Comparison of ENCODE assay signal across 23 cellular contexts in genomic region chr17:67881083-67881482, GRCh38. TPM values are rescaled to one million over a fixed set of nuclear protein-coding genes. Genes with fewer than 3 reads are reported as not detected.
DNase-seq lines count a peak whose midpoint lies in the region; ATAC-seq, FAIRE-seq and TF ChIP-seq lines count a peak whose summit lies in the region.
"Had no signal": no experiment of that assay in that cellular context is flagged by ENCODE, and none has a peak within 500 bp of the region (broad histone marks: within the 10 kb centered on the region; RNA-seq: fewer than 3 reads in every experiment).

No MANE protein-coding gene starts in this region.

- no peaks in the 10 kb centered on the region for H3K9me3 Mint-ChIP-seq in CD4-positive, alpha-beta T cell
- no peaks in the 10 kb centered on the region for H3K9me3 Mint-ChIP-seq in effector memory CD8-positive, alpha-beta T cell
- H3K9me3 Mint-ChIP-seq: CD14-positive monocyte; CD4-positive, CD25-positive, alpha-beta regulatory T cell; CD8-positive, alpha-beta T cell had no signal

- CTCF ChIA-PET in CD4-positive, alpha-beta T cell (lab: Charles Lee): no interaction called here
- CTCF ChIA-PET in H1 (lab: Charles Lee; ENCODE audit: partially characterized antibody): interaction anchor here (1.0 to 1.1 kb wide), 2 partner anchors 61 to 62 kb away, joined by 3 read pairs; no protein-coding TSS in a partner anchor

- H2AK5ac ChIP-seq in H1 (ENCODE audit: low read depth, low read length): no peak overlapping the region

- peak overlapping the region; percentile 30 for H3K56ac ChIP-seq in H1 (replicated peaks; ENCODE audit: insufficient read length, low read depth, low read length)

- peak overlapping the region; percentile 12 for H3K27ac Mint-ChIP-seq in CD4-positive, alpha-beta T cell
- peak overlapping the region in 1 of 2 donors; percentile 65 for H3K27ac Mint-ChIP-seq in effector memory CD8-positive, alpha-beta T cell
- H3K27ac Mint-ChIP-seq: CD4-positive, CD25-positive, alpha-beta regulatory T cell; CD8-positive, alpha-beta T cell had no signal

- H3K4me1 Mint-ChIP-seq in CD4-positive, alpha-beta T cell (ENCODE audit: low read depth): peaks cover 11% of the 10 kb centered on the region
- peaks cover 10 to 15% of the 10 kb centered on the region in 2 donors for H3K4me1 Mint-ChIP-seq in effector memory CD8-positive, alpha-beta T cell (ENCODE audit: low read depth in 2 of 2)
- H3K4me1 Mint-ChIP-seq: CD14-positive monocyte had no signal

- H3K79me2 ChIP-seq in H1 (ENCODE audit: control insufficient read depth in 1 of 2, insufficient read depth in 2 of 2, low read length in 2 of 2): peaks cover 0 to 67% of the 10 kb centered on the region in 2 experiments; a peak in 2 of 4 replicates

- no peak overlapping the region for H3K4ac ChIP-seq in H1 (replicated peaks; ENCODE audit: insufficient read length, low read depth, low read length)

- no peaks in the 10 kb centered on the region for H3K23me2 ChIP-seq in H1 (ENCODE audit: low read depth, low read length)

- H3K9me3 ChIP-seq in CD4-positive, alpha-beta T cell (ENCODE audit: control insufficient read depth, low read length): no peaks in the 10 kb centered on the region
- H3K9me3 ChIP-seq in H1 (ENCODE audit: insufficient read depth in 2 of 2, low read depth in 1 of 2, low read length in 1 of 2): no peaks in the 10 kb centered on the region
- no peaks in the 10 kb centered on the region for H3K9me3 ChIP-seq in vagina
- H3K9me3 ChIP-seq: BE2C, Caco-2 had no signal

- TF ChIP-seq RAD21 in H1 (IDR thresholded peaks at IDR 0.05 in 1 of 2, conservative IDR thresholded peaks at IDR 0.05 in 1 of 2; ENCODE audit: low read depth in 2 of 2, low read length in 2 of 2): no peak

- H4K91ac ChIP-seq in H1 (replicated peaks; ENCODE audit: insufficient read length, low read length): no peak overlapping the region

- no peak overlapping the region for H2BK20ac ChIP-seq in H1 (ENCODE audit: low read length)

- no peak overlapping the region for H3K4me3 ChIP-seq in H1 (ENCODE audit: extremely low read depth in 1 of 4, insufficient read depth in 2 of 4, low read depth in 3 of 4, low read length in 4 of 4)
- no peak overlapping the region for H3K4me3 ChIP-seq in vagina
- H3K4me3 ChIP-seq: BLaER1 had no signal

- H3K36me3 ChIP-seq in H1 (ENCODE audit: control insufficient read depth in 2 of 4, insufficient read depth in 4 of 4, low read length in 3 of 4): peaks cover 2 to 21% (median 9%) of the 10 kb centered on the region in 4 experiments; a peak in 6 of 8 replicates
- H3K36me3 ChIP-seq in vagina: peaks cover 0 to 6% of the 10 kb centered on the region in 2 donors

- FAIRE-seq in H1 (lab: Jason Lieb, UNC) (no peak), RCC 7860 (lab: Jason Lieb, UNC) (no peak)
- FAIRE-seq: A204.1, D721Med, G401.6, GM12891, GM19239 had no signal

- intact Hi-C loops in CD4-positive, alpha-beta T cell (cut with DNase I, micrococcal nuclease): no loop called here
- intact Hi-C loops in vagina (cut with DNase I): no loop called here

- H3K4me2 ChIP-seq in H1 (ENCODE audit: insufficient read depth in 1 of 2, low read depth in 2 of 2, low read length in 2 of 2): no peak overlapping the region
- H3K4me2 ChIP-seq: BLaER1 had no signal

- H3K18ac ChIP-seq in H1 (ENCODE audit: extremely low read depth, low read length): no peak overlapping the region

- H2AFZ ChIP-seq in H1 (ENCODE audit: low read length): no peak overlapping the region

- no peaks in the 10 kb centered on the region for H3K27me3 Mint-ChIP-seq in CD4-positive, alpha-beta T cell
- no peaks in the 10 kb centered on the region for H3K27me3 Mint-ChIP-seq in effector memory CD8-positive, alpha-beta T cell
- H3K27me3 Mint-ChIP-seq: CD4-positive, CD25-positive, alpha-beta regulatory T cell had no signal

- TF ChIP-seq EP300 in H1 (IDR thresholded peaks at IDR 0.05; ENCODE audit: borderline replicate concordance in 1 of 2, low read depth in 2 of 2, low read length in 2 of 2): no peak

- H3K14ac ChIP-seq in H1 (ENCODE audit: insufficient read length): no peak overlapping the region

- no peak overlapping the region for H2BK5ac ChIP-seq in H1 (ENCODE audit: low read depth, low read length)

- H3K27me3 ChIP-seq in CD4-positive, alpha-beta T cell (ENCODE audit: control insufficient read depth, insufficient read depth, low read length): no peaks in the 10 kb centered on the region
- no peaks in the 10 kb centered on the region for H3K27me3 ChIP-seq in H1 (replicated peaks in 1 of 4; ENCODE audit: control insufficient read depth in 3 of 4, extremely low read depth in 1 of 4, insufficient read depth in 3 of 4, low read length in 3 of 4)
- H3K27me3 ChIP-seq in vagina: no peaks in the 10 kb centered on the region
- H3K27me3 ChIP-seq: BE2C, BLaER1 had no signal

- H4K8ac ChIP-seq in H1 (ENCODE audit: extremely low read depth, insufficient read depth, low read length): no peak overlapping the region

- H3K79me1 ChIP-seq in H1 (ENCODE audit: low read depth, low read length): no peaks in the 10 kb centered on the region; the same call in 1 of the 2 replicates

- H3K36me3 Mint-ChIP-seq in CD4-positive, alpha-beta T cell (ENCODE audit: low read depth): peaks cover 77% of the 10 kb centered on the region
- peaks cover 34% of the 10 kb centered on the region for H3K36me3 Mint-ChIP-seq in effector memory CD8-positive, alpha-beta T cell (ENCODE audit: insufficient read depth)

- TF ChIP-seq POLR2A in H1 (IDR thresholded peaks at IDR 0.05; ENCODE audit: control extremely low read depth in 1 of 2, low read depth in 2 of 2, low read length in 2 of 2) (no peak), vagina (IDR thresholded peaks at IDR 0.05) (no peak)

- no peak overlapping the region for H4K5ac ChIP-seq in H1 (ENCODE audit: insufficient read length, low read depth, low read length)

- H2BK12ac ChIP-seq in H1 (ENCODE audit: low read depth, low read length): no peak overlapping the region

- H2BK15ac ChIP-seq in H1 (ENCODE audit: low read length): no peak overlapping the region

- no peak overlapping the region for H3K27ac ChIP-seq in CD4-positive, alpha-beta T cell (ENCODE audit: low read depth, low read length)
- no peak overlapping the region for H3K27ac ChIP-seq in H1 (ENCODE audit: low read depth, low read length)
- no peak overlapping the region for H3K27ac ChIP-seq in vagina
- H3K27ac ChIP-seq: BLaER1 had no signal

- H3K4me3 Mint-ChIP-seq in CD4-positive, alpha-beta T cell: no peak overlapping the region
- H3K4me3 Mint-ChIP-seq in effector memory CD8-positive, alpha-beta T cell: no peak overlapping the region
- H3K4me3 Mint-ChIP-seq: CD14-positive monocyte; CD4-positive, CD25-positive, alpha-beta regulatory T cell; CD8-positive, alpha-beta T cell had no signal

- no peak for DNase-seq in CD4-positive, alpha-beta T cell
- DNase-seq in H1 (ENCODE audit: low read depth in 1 of 2, low spot score in 2 of 2): no peak
- DNase-seq in left lobe of liver (ENCODE audit: low spot score): no peak
- DNase-seq in vagina (ENCODE audit: extremely low spot score in 2 of 2): no peak
- DNase-seq in RCC 7860 (ENCODE audit: low spot score): no peak
- DNase-seq in effector memory CD8-positive, alpha-beta T cell: no peak
- DNase-seq: 8988T; ACHN; BE2C; C1 segment of cervical spinal cord; Caco-2; Calu3; CD4-positive, CD25-positive, alpha-beta regulatory T cell; CD8-positive, alpha-beta T cell; DMS79 treated with DMSO at 0.1 percent for 48 hours; GF-D8 had no signal

- H3K9ac ChIP-seq in H1 (replicated peaks in 1 of 4; ENCODE audit: extremely low read depth in 1 of 4, low read depth in 3 of 4, low read length in 3 of 4): no peak overlapping the region
- H3K9ac ChIP-seq: BLaER1 had no signal

- POLR2A ChIA-PET in CD4-positive, alpha-beta T cell (lab: Charles Lee): no interaction called here
- POLR2A ChIA-PET in H1 (lab: Charles Lee; ENCODE audit: partially characterized antibody): no interaction called here

- no peak for ATAC-seq in CD4-positive, alpha-beta T cell (ENCODE audit: poor library complexity)
- peak; percentile 33 for ATAC-seq in left lobe of liver
- no peak for ATAC-seq in effector memory CD8-positive, alpha-beta T cell (replicated peaks)
- ATAC-seq: CD8-positive, alpha-beta T cell had no signal

- H2BK120ac ChIP-seq in H1 (replicated peaks; ENCODE audit: low read depth, low read length): no peak overlapping the region

- 87% methylated on average over 1 of the region's 1 CpG; no CpG with 5 or more reads in 1 of the 2 experiments for WGBS in H1 (ENCODE audit: extremely low coverage in 1 of 2, insufficient coverage in 1 of 2, insufficient read length in 1 of 2, insufficient replicate concordance in 2 of 2, low coverage in 1 of 2, low lambda C conversion rate in 2 of 2, missing lambda C conversion rate in 1 of 2), 2 experiments

- H4K20me1 ChIP-seq in H1 (replicated peaks in 1 of 2; ENCODE audit: control insufficient read depth in 1 of 2, insufficient read depth in 2 of 2, low read length in 2 of 2): peaks cover 3 to 8% of the 10 kb centered on the region in 2 experiments

- no peak for TF ChIP-seq CTCF in CD4-positive, alpha-beta T cell (IDR thresholded peaks at IDR 0.05)
- TF ChIP-seq CTCF in H1 (IDR thresholded peaks at IDR 0.05; ENCODE audit: control extremely low read depth in 1 of 3, insufficient read depth in 1 of 3, low read depth in 1 of 3, low read length in 3 of 3) (no peak), vagina (IDR thresholded peaks at IDR 0.05) (no peak)

- no peak overlapping the region for H3K23ac ChIP-seq in H1 (ENCODE audit: insufficient read length)

- H3K4me1 ChIP-seq in H1 (replicated peaks in 1 of 4; ENCODE audit: control insufficient read depth in 3 of 4, insufficient read depth in 4 of 4, low read length in 3 of 4): no peaks in the 10 kb centered on the region
- H3K4me1 ChIP-seq in vagina: no peaks in the 10 kb centered on the region
- H3K4me1 ChIP-seq: BE2C, BLaER1, Caco-2 had no signal

TF ChIP-seq in H1, 55 proteins besides CTCF, POLR2A, EP300 and RAD21:
- no peak for TF ChIP-seq KDM4A (IDR thresholded peaks at IDR 0.05; ENCODE audit: low read depth, low read length, severe bottlenecking)
- TF ChIP-seq MAFK (IDR thresholded peaks at IDR 0.05; ENCODE audit: low read depth, low read length): no peak
- no peak for TF ChIP-seq POLR2AphosphoS5 (IDR thresholded peaks at IDR 0.05; ENCODE audit: low read depth, low read length)
- TF ChIP-seq CREB1 (IDR thresholded peaks at IDR 0.05): no peak
TF ChIP-seq in H1: peak in this region for 0.

RNA-seq across cellular contexts. Expression of gene BPTF, which starts 55.8 kb away (rescaled TPM):
- total RNA-seq in CD4-positive, alpha-beta T cell: 100 to 1,000 TPM; 117 to 125 TPM
- 223 and 228 TPM in 2 replicates for total RNA-seq in H1 (2021; fragmentation: NEBNext Ultra II Directional; extraction: Animal tissue kit (Norgen Biotek cat#: 25700))
- polyA plus RNA-seq in H1 (2011; rRNA removed): 86.0 and 107 TPM in 2 replicates
- polyA plus RNA-seq in H1 (2011; cell fraction: cytosol; rRNA removed): 77.6 TPM
- polyA plus RNA-seq in H1 (2011; cell fraction: nucleus; rRNA removed): 284 TPM
- 124 to 166 TPM (median 143 TPM) in 4 replicates for polyA plus RNA-seq in H1 (2012, experiment 1 of 2)
- polyA plus RNA-seq in H1 (2012, experiment 2 of 2): 6.0 TPM
- 130 TPM for polyA plus RNA-seq in H1 (2013, experiment 1 of 2)
- 114 TPM for polyA plus RNA-seq in H1 (2013, experiment 2 of 2)
- 286 and 392 TPM in 2 replicates for polyA minus RNA-seq in H1 (2011; rRNA and poly(A)+ RNA removed)
- polyA minus RNA-seq in H1 (2011; cell fraction: cytosol; rRNA and poly(A)+ RNA removed): 97.2 TPM
- 357 TPM for polyA minus RNA-seq in H1 (2011; cell fraction: nucleus; rRNA and poly(A)+ RNA removed)
- total RNA-seq in left lobe of liver (29.7 TPM), vagina (146 TPM)
